9 cellular contexts compared by ENCODE assay signal in the genomic region with DNA sequence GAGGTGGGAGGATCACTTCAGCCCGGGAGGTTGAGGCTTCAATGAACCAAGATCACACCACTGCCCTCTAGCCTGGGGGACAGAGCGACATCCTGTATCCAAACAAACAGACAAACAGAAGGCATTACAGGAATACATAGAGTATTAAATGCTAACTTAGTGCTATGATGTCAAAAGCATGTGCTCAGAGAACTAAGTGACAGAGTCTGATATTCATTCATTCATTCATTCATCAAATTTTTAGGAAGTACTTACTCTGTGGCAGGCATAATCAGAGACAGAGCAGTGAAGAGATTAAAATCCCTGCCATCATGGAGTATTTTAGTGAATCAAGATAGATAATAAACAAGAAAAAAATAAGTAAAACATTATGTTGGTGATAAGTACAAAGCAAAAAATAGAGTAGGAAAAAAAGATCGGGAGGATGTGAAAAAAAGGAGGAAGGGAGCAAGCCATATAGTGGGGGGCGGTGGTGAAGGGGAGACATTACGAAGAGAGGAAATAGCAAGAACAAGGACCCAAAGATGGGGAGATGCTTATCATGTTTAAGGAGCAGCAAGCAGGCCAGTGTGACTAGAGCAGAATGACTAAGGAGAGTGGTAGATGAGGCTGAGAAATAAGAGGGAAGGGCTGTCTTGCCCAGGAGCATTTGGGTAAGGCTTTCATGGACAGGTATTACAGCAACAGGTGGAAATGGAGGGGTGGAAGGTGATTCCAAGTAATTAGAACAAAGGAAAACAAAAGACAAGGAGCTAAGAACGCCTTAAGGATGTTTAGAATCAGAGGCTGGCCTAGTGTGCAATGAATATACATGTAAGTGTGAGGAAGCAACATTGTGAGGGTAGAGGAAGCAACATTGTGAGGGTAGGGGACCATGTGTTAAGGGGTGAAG. TPM values are rescaled to one million over a fixed set of nuclear protein-coding genes. Genes with fewer than 3 reads are reported as not detected.
DNase-seq lines count a peak whose midpoint lies in the region; ATAC-seq and TF ChIP-seq lines count a peak whose summit lies in the region.
"Had no signal": no experiment of that assay in that cellular context is flagged by ENCODE, and none has a peak within 500 bp of the region (broad histone marks: within the 10 kb centered on the region; RNA-seq: fewer than 3 reads in every experiment).

No MANE protein-coding gene starts in this region.

- H3K36me3 Mint-ChIP-seq in central memory CD8-positive, alpha-beta T cell (ENCODE audit: insufficient read depth), result peaks cover 6% of the 10 kb centered on the region
- peaks cover 0 to 13% (median 4%) of the 10 kb centered on the region in 5 donors for H3K36me3 Mint-ChIP-seq in naive thymus-derived CD4-positive, alpha-beta T cell

- H3K36me3 ChIP-seq in BJ (ENCODE audit: control insufficient read depth, insufficient read depth, low read length) (no peaks in the 10 kb centered on the region), MG63 (peaks cover 3% of the 10 kb centered on the region; the same call in 1 of the 2 replicates)
- H3K36me3 ChIP-seq in naive thymus-derived CD4-positive, alpha-beta T cell (ENCODE audit: control insufficient read depth in 2 of 3, insufficient read depth in 3 of 3, low read length in 3 of 3), result peaks cover 0 to 5% (median 0%) of the 10 kb centered on the region in 3 experiments

- no peak for ATAC-seq in central memory CD8-positive, alpha-beta T cell (replicated peaks; ENCODE audit: extremely low read depth, poor library complexity, severe bottlenecking)
- ATAC-seq in naive thymus-derived CD4-positive, alpha-beta T cell, result no peak
- no peak for ATAC-seq in HG02610 (IDR thresholded peaks at IDR 0.05; ENCODE audit: unreplicated experiment)

- peak overlapping the region; percentile 0 for H3K4me3 Mint-ChIP-seq in central memory CD8-positive, alpha-beta T cell
- peak overlapping the region; percentile 21 to 91 (median 89) for H3K4me3 Mint-ChIP-seq in naive thymus-derived CD4-positive, alpha-beta T cell

- DNase-seq in BJ (ENCODE audit: low read depth), result no peak
- no peak for DNase-seq in MG63
- DNase-seq in central memory CD8-positive, alpha-beta T cell (ENCODE audit: low spot score in 2 of 2), result no peak
- no peak for DNase-seq in naive thymus-derived CD4-positive, alpha-beta T cell
- DNase-seq in HCEC 1CT, result no peak
- DNase-seq in SKM-1 treated with dmso at 0.1 percent for 144 hours (lab: John Stamatoyannopoulos, UW; ENCODE audit: unreplicated experiment), result no peak
- no peak for DNase-seq in putamen (ENCODE audit: low spot score)
- DNase-seq: stimulated activated naive CD4-positive, alpha-beta T cell treated with Interleukin-2 at 50 U/mL for 16 hours had no signal

- CTCF ChIA-PET in BJ (lab: Yijun Ruan, JAX), result interaction anchor here (0.7 to 1.8 kb wide), 5 partner anchors 187 to 249 kb away, joined by 3 to 8 read pairs (median 5); no protein-coding TSS in a partner anchor
- CTCF ChIA-PET in naive thymus-derived CD4-positive, alpha-beta T cell (lab: Charles Lee), result no interaction called here

- POLR2A ChIA-PET in BJ (lab: Charles Lee), result no interaction called here
- POLR2A ChIA-PET in naive thymus-derived CD4-positive, alpha-beta T cell (lab: Charles Lee), result interaction anchor here (0.8 kb wide), 1 partner anchor 16 kb away, joined by 3 read pairs; no protein-coding TSS in a partner anchor

- H3K27me3 ChIP-seq in BJ (ENCODE audit: control insufficient read depth, insufficient read depth, low read length) (no peaks in the 10 kb centered on the region), MG63 (no peaks in the 10 kb centered on the region)
- no peaks in the 10 kb centered on the region for H3K27me3 ChIP-seq in naive thymus-derived CD4-positive, alpha-beta T cell (ENCODE audit: control insufficient read depth in 2 of 2, insufficient read depth in 2 of 2, low read length in 2 of 2)

- TF ChIP-seq CTCF in BJ (IDR thresholded peaks at IDR 0.05; ENCODE audit: insufficient read depth, low read depth, low read length), result no peak

- intact Hi-C loops in naive thymus-derived CD4-positive, alpha-beta T cell (cut with micrococcal nuclease), result loop anchor here (5.0 to 10.0 kb wide), 6 partner anchors 132 to 942 kb away; partner anchors contain the start of genes RPS29 (in 2 of the 2), CDKL1 (in 1 of the 2), MGAT2 (in 1 of the 2) and RPL36AL (in 1 of the 2)

- H3K27ac ChIP-seq in naive thymus-derived CD4-positive, alpha-beta T cell (ENCODE audit: low read depth, low read length), result no peak overlapping the region

- H3K4me3 ChIP-seq in BJ (ENCODE audit: low read depth, low read length), result peak overlapping the region; percentile 92
- peak overlapping the region; percentile 77 for H3K4me3 ChIP-seq in MG63
- H3K4me3 ChIP-seq in naive thymus-derived CD4-positive, alpha-beta T cell (ENCODE audit: low read length), result no peak overlapping the region

- H3K27ac Mint-ChIP-seq in central memory CD8-positive, alpha-beta T cell (ENCODE audit: low read depth), result peak overlapping the region; percentile 27
- H3K27ac Mint-ChIP-seq in naive thymus-derived CD4-positive, alpha-beta T cell, result peak overlapping the region in 7 of 9 donors; percentile 3 to 68 (median 25)

- no peaks in the 10 kb centered on the region for H3K27me3 Mint-ChIP-seq in central memory CD8-positive, alpha-beta T cell
- peaks cover 0 to 12% (median 0%) of the 10 kb centered on the region in 5 donors for H3K27me3 Mint-ChIP-seq in naive thymus-derived CD4-positive, alpha-beta T cell

- H3K9me3 Mint-ChIP-seq in central memory CD8-positive, alpha-beta T cell, result no peaks in the 10 kb centered on the region
- H3K9me3 Mint-ChIP-seq in naive thymus-derived CD4-positive, alpha-beta T cell, result peaks cover 0 to 1% (median 0%) of the 10 kb centered on the region in 11 donors

- H3K4me1 ChIP-seq in naive thymus-derived CD4-positive, alpha-beta T cell (ENCODE audit: control insufficient read depth in 2 of 2, insufficient read depth in 2 of 2, low read length in 2 of 2), result peaks cover 19 to 24% of the 10 kb centered on the region in 2 donors

- H3K9me3 ChIP-seq in MG63, result no peaks in the 10 kb centered on the region
- no peaks in the 10 kb centered on the region for H3K9me3 ChIP-seq in naive thymus-derived CD4-positive, alpha-beta T cell (ENCODE audit: control insufficient read depth in 2 of 3, low read length in 3 of 3)

- peaks cover 54% of the 10 kb centered on the region for H3K4me1 Mint-ChIP-seq in central memory CD8-positive, alpha-beta T cell
- H3K4me1 Mint-ChIP-seq in naive thymus-derived CD4-positive, alpha-beta T cell, result peaks cover 48 to 74% (median 64%) of the 10 kb centered on the region in 7 donors

RNA-seq across cellular contexts. Expression of gene MAP4K5, which starts 2.8 kb away (rescaled TPM):
- polyA plus RNA-seq in BJ (2011; rRNA removed), result 8.8 and 15.7 TPM in 2 replicates
- polyA minus RNA-seq in BJ (2011; rRNA and poly(A)+ RNA removed), result 10.4 and 12.2 TPM in 2 replicates
- total RNA-seq in MG63 (2014; rRNA removed; shearing (Covaris generic); ENCODE audit: low replicate concordance), result 26.3 and 120 TPM in 2 replicates
- total RNA-seq in naive thymus-derived CD4-positive, alpha-beta T cell, result 10 to 100 TPM; 30.0 to 47.5 (median 35.1) TPM
- polyA plus RNA-seq in naive thymus-derived CD4-positive, alpha-beta T cell, result 10 to 100 TPM; 15.4 to 26.8 TPM

RNA-seq across cellular contexts. Expression of gene ATL1, which starts 30.4 kb away (rescaled TPM):
- 4.5 and 5.5 TPM in 2 replicates for polyA plus RNA-seq in BJ (2011; rRNA removed)
- 2.1 and 2.9 TPM in 2 replicates for polyA minus RNA-seq in BJ (2011; rRNA and poly(A)+ RNA removed)
- total RNA-seq in MG63 (2014; rRNA removed; shearing (Covaris generic); ENCODE audit: low replicate concordance), result 0.10 TPM in 1 of 2 replicates, not detected in the other
- 1 to 10 TPM; 1.4 to 4.2 (median 2.2) TPM for total RNA-seq in naive thymus-derived CD4-positive, alpha-beta T cell
- 1 to 10 TPM; 3.8 to 4.1 TPM for polyA plus RNA-seq in naive thymus-derived CD4-positive, alpha-beta T cell
